ENCODE assay signal across 26 cellular contexts in genomic region chr5:133830281-133830680, GRCh38.
"Had no signal": no experiment of that assay in that cellular context is flagged by ENCODE, and none has a peak within 500 bp of the region (broad histone marks: within the 10 kb centered on the region; RNA-seq: fewer than 3 reads in every experiment).

No MANE protein-coding gene starts in this region.

- H3K27ac ChIP-seq: coronary artery, esophagus muscularis mucosa, foreskin keratinocyte, gastroesophageal sphincter, heart left ventricle, hepatocyte, lower lobe of right lung, ovary, right lobe of liver, testis, tibial nerve, upper lobe of left lung had no signal

- H3K9me3 Mint-ChIP-seq: nephron progenitor cell had no signal

- H3K4me1 ChIP-seq: esophagus muscularis mucosa, gastroesophageal sphincter, lower lobe of right lung, testis, tibial nerve, upper lobe of left lung had no signal

- H3K36me3 ChIP-seq: esophagus muscularis mucosa, gastroesophageal sphincter, heart left ventricle, lower lobe of right lung, ovary, right lobe of liver, tibial nerve, upper lobe of left lung had no signal

- H3K9me3 ChIP-seq: gastroesophageal sphincter, lower lobe of right lung, ovary, right lobe of liver, testis, tibial nerve, upper lobe of left lung had no signal

- DNase-seq: dermis blood vessel endothelial cell; effector memory CD4-positive, alpha-beta T cell; foreskin keratinocyte; heart left ventricle; left ventricle myocardium superior; lower lobe of right lung; nephron progenitor cell; occipital lobe; ovary; retina; small intestine; stimulated activated CD4-positive, alpha-beta T cell treated with anti-CD3 and anti-CD28 coated beads, Interleukin-15, amount 100 ng/mL, for 24 hours; stimulated activated CD4-positive, alpha-beta T cell treated with anti-CD3 and anti-CD28 coated beads, Interleukin-2, amount 100 ng/mL, for 48 hours; stimulated activated naive CD8-positive, alpha-beta T cell treated with anti-CD3 and anti-CD28 coated beads, Interleukin-15, Interleukin-2, amounts not matched to agents 100 U/mL and 50 U/mL, for 24 hours; substantia nigra; testis; upper lobe of left lung had no signal

- H3K27ac Mint-ChIP-seq: nephron progenitor cell had no signal

- H3K4me3 Mint-ChIP-seq: nephron progenitor cell had no signal

- H3K4me2 ChIP-seq: hepatocyte had no signal

- H3K4me3 ChIP-seq: coronary artery, esophagus muscularis mucosa, gastroesophageal sphincter, heart left ventricle, hepatocyte, lower lobe of right lung, ovary, right lobe of liver, testis, tibial nerve, upper lobe of left lung had no signal

- FAIRE-seq: endothelial cell of umbilical vein, islet of Langerhans, small intestine, urothelium cell line had no signal

- ATAC-seq: gastroesophageal sphincter; heart left ventricle; left ventricle myocardium superior; lower lobe of right lung; right lobe of liver; stimulated activated naive CD8-positive, alpha-beta T cell treated with anti-CD3 and anti-CD28 coated beads, Interleukin-15, Interleukin-2, amounts not matched to agents 100 U/mL and 50 U/mL, for 24 hours had no signal

- H3K27me3 ChIP-seq: ovary, right lobe of liver, testis, tibial nerve, upper lobe of left lung had no signal
